In the genomic region with DNA sequence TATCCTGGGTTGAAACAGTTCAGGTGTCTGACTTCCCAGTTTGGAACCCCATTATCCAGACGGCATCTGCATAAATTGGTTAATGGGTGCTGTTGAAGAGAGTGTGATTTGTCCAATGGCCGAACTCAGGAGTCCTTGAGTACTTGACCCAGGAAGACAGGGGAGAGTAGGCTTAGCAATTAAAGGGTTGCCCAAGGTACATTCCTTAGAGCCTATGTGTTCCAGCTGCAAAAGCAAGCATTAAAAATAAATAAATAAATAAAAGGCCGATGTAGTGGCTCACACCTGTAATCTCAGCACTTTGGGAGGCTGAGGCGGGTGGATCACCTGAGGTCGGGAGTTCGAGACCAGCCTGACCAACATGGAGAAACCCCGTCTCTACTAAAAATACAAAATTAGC, we compare ENCODE assay signal across 8 cellular contexts. TPM values are rescaled to one million over a fixed set of nuclear protein-coding genes. Genes with fewer than 3 reads are reported as not detected.
DNase-seq lines count a peak whose midpoint lies in the region; ATAC-seq and TF ChIP-seq lines count a peak whose summit lies in the region.
"Not testable (repeated sequence)": the region's sequence is repeated elsewhere in the genome, so short reads cannot be mapped to it uniquely, and the experiment has no call there.

No MANE protein-coding gene starts in this region.

- not testable (repeated sequence) for ATAC-seq in CD4-positive, alpha-beta T cell (ENCODE audit: poor library complexity); WTC11; activated naive CD8-positive, alpha-beta T cell treated with anti-CD3 and anti-CD28 coated beads, Interleukin-2, amount 50 U/mL, for 24 hours; naive thymus-derived CD8-positive, alpha-beta T cell; gastrocnemius medialis

- H3K27ac ChIP-seq in CD4-positive, alpha-beta T cell (ENCODE audit: low read depth, low read length); endodermal cell (ENCODE audit: low read depth, low read length): not testable (repeated sequence)
- peak overlapping the region; percentile 92 to 98 (median 96) for H3K27ac ChIP-seq in gastrocnemius medialis

- H3K4me1 Mint-ChIP-seq in CD4-positive, alpha-beta T cell (ENCODE audit: low read depth) = peaks cover 73% of the 10 kb centered on the region
- peaks cover 80% of the 10 kb centered on the region for H3K4me1 Mint-ChIP-seq in WTC11
- peaks cover 67% of the 10 kb centered on the region for H3K4me1 Mint-ChIP-seq in activated naive CD8-positive, alpha-beta T cell treated with anti-CD3 and anti-CD28 coated beads, Interleukin-2, amount 50 U/mL, for 24 hours
- peaks cover 21% of the 10 kb centered on the region for H3K4me1 Mint-ChIP-seq in endodermal cell
- H3K4me1 Mint-ChIP-seq in glutamatergic neuron (ENCODE audit: low read depth, unreplicated experiment) = peaks cover 45% of the 10 kb centered on the region
- H3K4me1 Mint-ChIP-seq in naive thymus-derived CD8-positive, alpha-beta T cell = peaks cover 20 to 71% (median 67%) of the 10 kb centered on the region in 4 donors

- 92 to 96% methylated on average over 2 to 6 of the region's 7 CpGs for WGBS in endodermal cell (ENCODE audit: insufficient coverage in 1 of 2, insufficient read length in 1 of 2), 2 experiments

- peak overlapping the region; percentile 95 for H3K27ac Mint-ChIP-seq in CD4-positive, alpha-beta T cell
- H3K27ac Mint-ChIP-seq in WTC11 (peak overlapping the region; percentile 94), endodermal cell (peak overlapping the region; percentile 5)
- H3K27ac Mint-ChIP-seq in activated naive CD8-positive, alpha-beta T cell treated with anti-CD3 and anti-CD28 coated beads, Interleukin-2, amount 50 U/mL, for 24 hours = peak overlapping the region; percentile 46
- not testable (repeated sequence) for H3K27ac Mint-ChIP-seq in glutamatergic neuron (ENCODE audit: unreplicated experiment)
- H3K27ac Mint-ChIP-seq in naive thymus-derived CD8-positive, alpha-beta T cell = peak overlapping the region in 8 of 10 donors; percentile 57 to 95 (median 76)

- H3K27me3 ChIP-seq in CD4-positive, alpha-beta T cell (ENCODE audit: control insufficient read depth, insufficient read depth, low read length); Loucy (ENCODE audit: insufficient read depth, low read length, poor library complexity, severe bottlenecking); endodermal cell (ENCODE audit: control insufficient read depth, insufficient read depth, low read length, poor library complexity, severe bottlenecking); gastrocnemius medialis: not testable (repeated sequence)

- not testable (repeated sequence) for H3K9me3 Mint-ChIP-seq in CD4-positive, alpha-beta T cell; WTC11; activated naive CD8-positive, alpha-beta T cell treated with anti-CD3 and anti-CD28 coated beads, Interleukin-2, amount 50 U/mL, for 24 hours; endodermal cell; naive thymus-derived CD8-positive, alpha-beta T cell
- H3K9me3 Mint-ChIP-seq in glutamatergic neuron (ENCODE audit: unreplicated experiment) = peaks cover 19% of the 10 kb centered on the region

- H3K4me2 ChIP-seq in Loucy (ENCODE audit: low read depth, low read length, poor library complexity, severe bottlenecking) = peak overlapping the region; percentile 91

- not testable (repeated sequence) for H3K27me3 Mint-ChIP-seq in CD4-positive, alpha-beta T cell; WTC11 (ENCODE audit: low read depth); activated naive CD8-positive, alpha-beta T cell treated with anti-CD3 and anti-CD28 coated beads, Interleukin-2, amount 50 U/mL, for 24 hours; endodermal cell (ENCODE audit: insufficient read depth); glutamatergic neuron (ENCODE audit: unreplicated experiment); naive thymus-derived CD8-positive, alpha-beta T cell

- H3K4me3 ChIP-seq in Loucy (ENCODE audit: low read length, poor library complexity, severe bottlenecking); endodermal cell (ENCODE audit: low read length); gastrocnemius medialis: not testable (repeated sequence)

- intact Hi-C loops in CD4-positive, alpha-beta T cell (cut with DNase I, micrococcal nuclease); gastrocnemius medialis (cut with DNase I; ENCODE audit: low total_unique reads): not testable (repeated sequence)

- peaks cover 87% of the 10 kb centered on the region for H3K79me2 ChIP-seq in Loucy (ENCODE audit: insufficient read depth, low read length)

- TF ChIP-seq CTCF in CD4-positive, alpha-beta T cell (IDR thresholded peaks at IDR 0.05); Loucy (conservative IDR thresholded peaks at IDR 0.05; ENCODE audit: low read length); WTC11 (IDR thresholded peaks at IDR 0.05); endodermal cell (conservative IDR thresholded peaks at IDR 0.05); glutamatergic neuron (IDR thresholded peaks at IDR 0.05; ENCODE audit: partially characterized antibody, unreplicated experiment); gastrocnemius medialis (IDR thresholded peaks at IDR 0.05 in 4 of 5, conservative IDR thresholded peaks at IDR 0.05 in 1 of 5): not testable (repeated sequence)

- not testable (repeated sequence) for H2AFZ ChIP-seq in Loucy (ENCODE audit: low read length)

- not testable (repeated sequence) for H3K4me3 Mint-ChIP-seq in CD4-positive, alpha-beta T cell; WTC11; activated naive CD8-positive, alpha-beta T cell treated with anti-CD3 and anti-CD28 coated beads, Interleukin-2, amount 50 U/mL, for 24 hours; endodermal cell; naive thymus-derived CD8-positive, alpha-beta T cell
- peak overlapping the region; percentile 97 for H3K4me3 Mint-ChIP-seq in glutamatergic neuron (ENCODE audit: unreplicated experiment)

- H3K9me2 ChIP-seq in Loucy (replicated peaks; ENCODE audit: low read depth, low read length) = not testable (repeated sequence)

- TF ChIP-seq POLR2A in gastrocnemius medialis (IDR thresholded peaks at IDR 0.05) = not testable (repeated sequence)

- H3K36me3 Mint-ChIP-seq in CD4-positive, alpha-beta T cell (ENCODE audit: low read depth) = peaks cover 22% of the 10 kb centered on the region
- not testable (repeated sequence) for H3K36me3 Mint-ChIP-seq in WTC11; endodermal cell (ENCODE audit: low read depth); glutamatergic neuron (ENCODE audit: unreplicated experiment); naive thymus-derived CD8-positive, alpha-beta T cell
- peaks cover 14% of the 10 kb centered on the region for H3K36me3 Mint-ChIP-seq in activated naive CD8-positive, alpha-beta T cell treated with anti-CD3 and anti-CD28 coated beads, Interleukin-2, amount 50 U/mL, for 24 hours (ENCODE audit: low read depth)

- not testable (repeated sequence) for H3F3A ChIP-seq in Loucy (ENCODE audit: low read depth)

- in situ Hi-C loops in gastrocnemius medialis (cut with MboI; ENCODE audit: low sequenced_read_pairs in 4 of 4) = loop anchor here in 1 of 4 donors (10.0 kb wide), 1 partner anchor 62 kb away; no protein-coding TSS in a partner anchor

- not testable (repeated sequence) for H3K9me3 ChIP-seq in CD4-positive, alpha-beta T cell (ENCODE audit: control insufficient read depth, low read length); Loucy (ENCODE audit: insufficient read depth, low read depth, low read length); endodermal cell (ENCODE audit: control insufficient read depth, low read length); gastrocnemius medialis

- POLR2A ChIA-PET in CD4-positive, alpha-beta T cell (lab: Charles Lee) = not testable (repeated sequence)
- POLR2A ChIA-PET in WTC11 (lab: Charles Lee) = interaction anchor here (0.6 kb wide), 1 partner anchor 289 kb away, joined by 4 read pairs; no protein-coding TSS in a partner anchor
- POLR2A ChIA-PET in naive thymus-derived CD8-positive, alpha-beta T cell (lab: Charles Lee) = interaction anchor here (0.7 to 1.2 kb wide), 2 partner anchors 42 to 472 kb away, joined by 3 to 4 read pairs; no protein-coding TSS in a partner anchor

- DNase-seq in CD4-positive, alpha-beta T cell; WTC11 (ENCODE audit: low spot score); activated naive CD8-positive, alpha-beta T cell treated with anti-CD3 and anti-CD28 coated beads, Interleukin-2, amount 50 U/mL, for 24 hours; endodermal cell; glutamatergic neuron; naive thymus-derived CD8-positive, alpha-beta T cell; gastrocnemius medialis: not testable (repeated sequence)

- CTCF ChIA-PET in CD4-positive, alpha-beta T cell (lab: Charles Lee) = not testable (repeated sequence)
- CTCF ChIA-PET in WTC11 (lab: Charles Lee) = interaction anchor here (0.6 to 0.9 kb wide), 2 partner anchors 10 to 25 kb away, joined by 3 to 4 read pairs; no protein-coding TSS in a partner anchor

- H3K9ac ChIP-seq in Loucy (ENCODE audit: low read depth, low read length, poor library complexity, severe bottlenecking); endodermal cell (ENCODE audit: extremely low read depth, low read length, poor library complexity, severe bottlenecking): not testable (repeated sequence)

- peaks cover 55% of the 10 kb centered on the region for H4K20me1 ChIP-seq in Loucy (ENCODE audit: insufficient read depth, low read length, poor library complexity, severe bottlenecking)

- H3K36me3 ChIP-seq in Loucy (ENCODE audit: insufficient read depth, low read length); endodermal cell (ENCODE audit: control insufficient read depth, insufficient read depth, low read length); gastrocnemius medialis: not testable (repeated sequence)

- H3K4me1 ChIP-seq in Loucy (ENCODE audit: insufficient read depth, low read length, poor library complexity, severe bottlenecking) = peaks cover 51% of the 10 kb centered on the region
- not testable (repeated sequence) for H3K4me1 ChIP-seq in endodermal cell (ENCODE audit: control insufficient read depth, insufficient read depth, low read length)
- H3K4me1 ChIP-seq in gastrocnemius medialis = peaks cover 69 to 77% of the 10 kb centered on the region in 2 donors

RNA-seq across cellular contexts. Expression of gene HK1, which starts 44.0 kb away (rescaled TPM):
- 10 to 100 TPM; 45.6 to 48.1 TPM for total RNA-seq in CD4-positive, alpha-beta T cell
- total RNA-seq in WTC11 (2021) (218 to 220 TPM (median 219 TPM) in 3 replicates), endodermal cell (10 to 100 TPM; 38.0 to 78.8 TPM), glutamatergic neuron (ENCODE audit: unreplicated experiment) (240 TPM), gastrocnemius medialis (100 to 1,000 TPM; 168 to 331 (median 246) TPM)
- 48.2 TPM for polyA plus RNA-seq in endodermal cell (2013, experiment 1 of 2)
- 45.5 TPM for polyA plus RNA-seq in endodermal cell (2013, experiment 2 of 2)
- 10 to 100 TPM; 63.5 to 67.1 TPM for total RNA-seq in naive thymus-derived CD8-positive, alpha-beta T cell
- polyA plus RNA-seq in naive thymus-derived CD8-positive, alpha-beta T cell = 100 to 1,000 TPM in 1 of 3 donors, 10 to 100 TPM in 2; 89.9 to 129 (median 97.1) TPM
